ENCODE assay signal across 2 cellular contexts in genomic region chr1:168319691-168320090, GRCh38.
A peak's percentile ranks its signal among the peaks of the same experiment; 100 is the strongest.
TF ChIP-seq lines count a peak whose summit lies in the region.

No MANE protein-coding gene starts in this region.

TF ChIP-seq in GM23338, 12 proteins besides CTCF, POLR2A, EP300 and RAD21:
- TF ChIP-seq REST (IDR thresholded peaks at IDR 0.05; ENCODE audit: unreplicated experiment): no peak
- TF ChIP-seq, protein P1, sequence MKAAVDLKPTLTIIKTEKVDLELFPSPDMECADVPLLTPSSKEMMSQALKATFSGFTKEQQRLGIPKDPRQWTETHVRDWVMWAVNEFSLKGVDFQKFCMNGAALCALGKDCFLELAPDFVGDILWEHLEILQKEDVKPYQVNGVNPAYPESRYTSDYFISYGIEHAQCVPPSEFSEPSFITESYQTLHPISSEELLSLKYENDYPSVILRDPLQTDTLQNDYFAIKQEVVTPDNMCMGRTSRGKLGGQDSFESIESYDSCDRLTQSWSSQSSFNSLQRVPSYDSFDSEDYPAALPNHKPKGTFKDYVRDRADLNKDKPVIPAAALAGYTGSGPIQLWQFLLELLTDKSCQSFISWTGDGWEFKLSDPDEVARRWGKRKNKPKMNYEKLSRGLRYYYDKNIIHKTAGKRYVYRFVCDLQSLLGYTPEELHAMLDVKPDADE (IDR thresholded peaks at IDR 0.05): no peak
- TF ChIP-seq ZNF331 (CRISPR knock-in tag; IDR thresholded peaks at IDR 0.05; ENCODE audit: low read depth): no peak
- TF ChIP-seq ZNF462 (CRISPR knock-in tag; IDR thresholded peaks at IDR 0.05): no peak
- TF ChIP-seq STAT1 (IDR thresholded peaks at IDR 0.05; ENCODE audit: unreplicated experiment): no peak
- TF ChIP-seq JUNB (IDR thresholded peaks at IDR 0.05; ENCODE audit: unreplicated experiment): no peak

TF ChIP-seq in K562, 482 proteins besides CTCF, POLR2A, EP300 and RAD21:
- TF ChIP-seq E2F4 (CRISPR knock-in tag; IDR thresholded peaks at IDR 0.05; ENCODE audit: low read depth) (no peak), FOS (IDR thresholded peaks at IDR 0.05; ENCODE audit: extremely low read depth, insufficient read length) (no peak), HDAC8 (tag; IDR thresholded peaks at IDR 0.05) (no peak), SPI1 (IDR thresholded peaks at IDR 0.05; ENCODE audit: borderline replicate concordance, low read depth, low read length) (0 out of 2 replicates have a peak, but pooled peaks have one; percentile 14), ZNF778 (CRISPR knock-in tag; IDR thresholded peaks at IDR 0.05) (no peak)
TF ChIP-seq in K562: peak in this region for 1.
